ENCODE assay signal across 18 cellular contexts in the genomic region with DNA sequence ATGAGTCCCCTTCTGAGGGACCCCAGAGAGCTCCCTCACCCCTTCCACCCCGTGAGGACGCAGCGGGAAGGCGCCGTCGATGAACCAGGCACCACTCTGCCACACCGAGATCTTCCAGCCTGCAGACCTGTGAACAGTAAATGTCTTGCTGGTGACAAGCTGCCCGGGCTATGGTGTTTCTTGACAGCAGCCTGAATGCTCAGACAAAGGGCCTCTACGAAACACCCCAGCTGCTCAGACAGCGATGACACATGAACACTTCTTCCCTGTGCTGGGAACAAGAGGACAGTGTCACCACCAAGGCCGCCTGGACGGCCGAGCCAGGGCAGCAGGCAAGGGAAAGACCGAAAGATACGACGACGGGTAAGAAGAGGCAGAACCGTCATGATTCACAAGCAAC. TPM values are rescaled to one million over a fixed set of nuclear protein-coding genes. Genes with fewer than 3 reads are reported as not detected.
DNase-seq lines count a peak whose midpoint lies in the region; ATAC-seq and TF ChIP-seq lines count a peak whose summit lies in the region.
"Had no signal": no experiment of that assay in that cellular context is flagged by ENCODE, and none has a peak within 500 bp of the region (broad histone marks: within the 10 kb centered on the region; RNA-seq: fewer than 3 reads in every experiment).

No MANE protein-coding gene starts in this region.

- H3K9me3 Mint-ChIP-seq in nephron progenitor cell: peaks cover 5% of the 10 kb centered on the region
- H3K9me3 Mint-ChIP-seq in stimulated activated memory B cell treated with anti-CD40 and anti-IgM and Interleukin-4, amounts not matched to agents 10 μg/mL and 1 μg/mL and 100 μg/mL, for 72 hours: no peaks in the 10 kb centered on the region
- H3K9me3 Mint-ChIP-seq: activated naive CD4-positive, alpha-beta T cell treated with anti-CD3 and anti-CD28 coated beads, Interleukin-2, amount 10 ng/mL, durations not matched to agents 7 days and 5 days had no signal

- no peak overlapping the region for H3K4me3 Mint-ChIP-seq in nephron progenitor cell
- no peak overlapping the region for H3K4me3 Mint-ChIP-seq in stimulated activated memory B cell treated with anti-CD40 and anti-IgM and Interleukin-4, amounts not matched to agents 10 μg/mL and 1 μg/mL and 100 μg/mL, for 72 hours
- H3K4me3 Mint-ChIP-seq: activated naive CD4-positive, alpha-beta T cell treated with anti-CD3 and anti-CD28 coated beads, Interleukin-2, amount 10 ng/mL, durations not matched to agents 7 days and 5 days; brain had no signal

- no peaks in the 10 kb centered on the region for H4K20me1 ChIP-seq in hepatocyte (ENCODE audit: insufficient read depth, poor library complexity, severe bottlenecking)

- no peaks in the 10 kb centered on the region for H3K9me2 ChIP-seq in hepatocyte (replicated peaks; ENCODE audit: insufficient read depth)

- no peak for ATAC-seq in activated CD4-positive, CD25-positive, alpha-beta regulatory T cell treated with anti-CD3 and anti-CD28 coated beads, Interleukin-2, amount 50 U/mL, for 24 hours
- ATAC-seq in upper lobe of right lung (no peak), GM19395 (IDR thresholded peaks at IDR 0.05; ENCODE audit: unreplicated experiment) (no peak)
- ATAC-seq in stimulated activated memory B cell treated with anti-CD40 and anti-IgM and Interleukin-4, amounts not matched to agents 10 μg/mL and 1 μg/mL and 100 μg/mL, for 72 hours: no peak

- peaks cover 34% of the 10 kb centered on the region for H3K4me1 Mint-ChIP-seq in nephron progenitor cell
- H3K4me1 Mint-ChIP-seq in stimulated activated memory B cell treated with anti-CD40 and anti-IgM and Interleukin-4, amounts not matched to agents 10 μg/mL and 1 μg/mL and 100 μg/mL, for 72 hours: peaks cover 4% of the 10 kb centered on the region
- H3K4me1 Mint-ChIP-seq: activated naive CD4-positive, alpha-beta T cell treated with anti-CD3 and anti-CD28 coated beads, Interleukin-2, amount 10 ng/mL, durations not matched to agents 7 days and 5 days had no signal

- 92% methylated on average over 18 of the region's 18 CpGs for WGBS in hepatocyte (ENCODE audit: low lambda C conversion rate, missing lambda C conversion rate)

- no peaks in the 10 kb centered on the region for H3K79me2 ChIP-seq in hepatocyte

- H3K9me3 ChIP-seq in hepatocyte (ENCODE audit: low read depth) (no peaks in the 10 kb centered on the region), upper lobe of right lung (no peaks in the 10 kb centered on the region)
- H3K9me3 ChIP-seq: transverse colon had no signal

- no peak overlapping the region for H2AFZ ChIP-seq in hepatocyte

- H3K4me3 ChIP-seq in hepatocyte: no peak overlapping the region
- H3K4me3 ChIP-seq in upper lobe of right lung: no peak overlapping the region
- H3K4me3 ChIP-seq: BLaER1 treated with 17β-estradiol and CSF1 and Interleukin-3, amounts not matched to agents 10 nM and 100 nM; transverse colon had no signal

- H3K4me1 ChIP-seq in hepatocyte (ENCODE audit: insufficient read depth) (peaks cover 5% of the 10 kb centered on the region), upper lobe of right lung (peaks cover 3% of the 10 kb centered on the region)
- H3K4me1 ChIP-seq: transverse colon had no signal

- H3K27me3 ChIP-seq in hepatocyte (no peaks in the 10 kb centered on the region), upper lobe of right lung (no peaks in the 10 kb centered on the region)
- H3K27me3 ChIP-seq: BLaER1 treated with 17β-estradiol and CSF1 and Interleukin-3, amounts not matched to agents 10 nM and 100 nM; transverse colon had no signal

- DNase-seq in activated CD4-positive, CD25-positive, alpha-beta regulatory T cell treated with anti-CD3 and anti-CD28 coated beads, Interleukin-2, amount 50 U/mL, for 72 hours: peak; percentile 21
- DNase-seq in hepatocyte (ENCODE audit: low spot score): no peak
- DNase-seq in nephron progenitor cell: no peak
- peak; percentile 45 for DNase-seq in upper lobe of right lung
- DNase-seq in NCI-H774 (lab: John Stamatoyannopoulos, UW): no peak
- DNase-seq: activated CD4-positive, alpha-beta T cell treated with anti-CD3 and anti-CD28 coated beads for 1 hour; activated naive CD4-positive, alpha-beta T cell treated with anti-CD3 and anti-CD28 coated beads, Interleukin-2, amount 10 ng/mL, durations not matched to agents 7 days and 5 days; DMS153; NCI-H187; NCI-H510A; stimulated activated CD4-positive, alpha-beta T cell treated with anti-CD3 and anti-CD28 coated beads, Interleukin-4, amount 100 ng/mL, for 4 hours; transverse colon had no signal

- no peak for TF ChIP-seq CTCF in hepatocyte (IDR thresholded peaks at IDR 0.05; ENCODE audit: poor library complexity)
- no peak for TF ChIP-seq CTCF in nephron progenitor cell (IDR thresholded peaks at IDR 0.05)
- TF ChIP-seq CTCF in upper lobe of right lung (IDR thresholded peaks at IDR 0.05): no peak

- no peak overlapping the region for H3K4me2 ChIP-seq in hepatocyte

- H3K36me3 ChIP-seq in hepatocyte (replicated peaks; ENCODE audit: insufficient read depth, low read depth) (no peaks in the 10 kb centered on the region), upper lobe of right lung (no peaks in the 10 kb centered on the region)
- H3K36me3 ChIP-seq: transverse colon had no signal

- intact Hi-C loops in upper lobe of right lung (cut with DNase I): no loop called here

- peaks cover 53% of the 10 kb centered on the region for H3K36me3 Mint-ChIP-seq in nephron progenitor cell (ENCODE audit: low read depth)
- H3K36me3 Mint-ChIP-seq in stimulated activated memory B cell treated with anti-CD40 and anti-IgM and Interleukin-4, amounts not matched to agents 10 μg/mL and 1 μg/mL and 100 μg/mL, for 72 hours: peaks cover 43% of the 10 kb centered on the region

- H3K27ac ChIP-seq in hepatocyte (peak overlapping the region; percentile 68), upper lobe of right lung (no peak overlapping the region)
- H3K27ac ChIP-seq: 22Rv1, transverse colon had no signal

- peak overlapping the region; percentile 33 for H3K27ac Mint-ChIP-seq in nephron progenitor cell
- no peak overlapping the region for H3K27ac Mint-ChIP-seq in stimulated activated memory B cell treated with anti-CD40 and anti-IgM and Interleukin-4, amounts not matched to agents 10 μg/mL and 1 μg/mL and 100 μg/mL, for 72 hours
- H3K27ac Mint-ChIP-seq: activated naive CD4-positive, alpha-beta T cell treated with anti-CD3 and anti-CD28 coated beads, Interleukin-2, amount 10 ng/mL, durations not matched to agents 7 days and 5 days had no signal

- no peaks in the 10 kb centered on the region for H3K27me3 Mint-ChIP-seq in nephron progenitor cell (ENCODE audit: low read depth, poor library complexity)
- H3K27me3 Mint-ChIP-seq in stimulated activated memory B cell treated with anti-CD40 and anti-IgM and Interleukin-4, amounts not matched to agents 10 μg/mL and 1 μg/mL and 100 μg/mL, for 72 hours: no peaks in the 10 kb centered on the region
- H3K27me3 Mint-ChIP-seq: activated naive CD4-positive, alpha-beta T cell treated with anti-CD3 and anti-CD28 coated beads, Interleukin-2, amount 10 ng/mL, durations not matched to agents 7 days and 5 days; brain had no signal

RNA-seq across cellular contexts. Expression of gene GTPBP6, which starts 30.6 kb away (rescaled TPM):
- total RNA-seq in hepatocyte: 39.6 and 40.7 TPM in 2 replicates
- polyA plus RNA-seq in hepatocyte: 69.2 and 69.3 TPM in 2 replicates
- total RNA-seq in upper lobe of right lung: 55.1 TPM

RNA-seq across cellular contexts. Expression of gene PPP2R3B, which starts 37.5 kb away (rescaled TPM):
- total RNA-seq in hepatocyte (13.0 and 24.3 TPM in 2 replicates), upper lobe of right lung (12.8 TPM)
- 21.1 and 22.4 TPM in 2 replicates for polyA plus RNA-seq in hepatocyte

Comparison
In these comparisons a context has a peak if more than half of its experiments do, and no peak if none do; other contexts are left out.
1. DNase-seq: peak in activated CD4-positive, CD25-positive, alpha-beta regulatory T cell treated with anti-CD3 and anti-CD28 coated beads, Interleukin-2, amount 50 U/mL, for 72 hours (single experiment) and upper lobe of right lung (single experiment); none in hepatocyte (single experiment), nephron progenitor cell (single experiment) and NCI-H774 (single experiment).